In genomic region chr2:205785507-205786222, GRCh38 we compare ENCODE assay signal across 28 cellular contexts.
A peak's percentile ranks its signal among the peaks of the same experiment; 100 is the strongest.
DNase-seq lines count a peak whose midpoint lies in the region; ATAC-seq and TF ChIP-seq lines count a peak whose summit lies in the region.
"Had no signal": no experiment of that assay in that cellular context is flagged by ENCODE, and none has a peak within 500 bp of the region (broad histone marks: within the 10 kb centered on the region; RNA-seq: fewer than 3 reads in every experiment).

No MANE protein-coding gene starts in this region.

- TF ChIP-seq CTCF in left lung (IDR thresholded peaks at IDR 0.05) = no peak

- H3K27ac ChIP-seq in left lung = peak overlapping the region; percentile 71 to 82
- H3K27ac ChIP-seq in stomach smooth muscle (ENCODE audit: low read length) = peak overlapping the region; percentile 96
- H3K27ac ChIP-seq: ovary, right atrium auricular region, SJSA1 had no signal

- H3K9me3 ChIP-seq in left lung (no peaks in the 10 kb centered on the region), stomach smooth muscle (ENCODE audit: control insufficient read depth in 2 of 2, low read length in 2 of 2) (no peaks in the 10 kb centered on the region)
- H3K9me3 ChIP-seq: esophagus squamous epithelium, ovary, right atrium auricular region, SJSA1 had no signal

- intact Hi-C loops in left lung (cut with DNase I) = no loop called here

- H3K9ac ChIP-seq in stomach smooth muscle (ENCODE audit: low read length in 2 of 2) = no peak overlapping the region

- no peaks in the 10 kb centered on the region for H3K36me3 ChIP-seq in left lung
- no peaks in the 10 kb centered on the region for H3K36me3 ChIP-seq in stomach smooth muscle (ENCODE audit: control insufficient read depth in 2 of 2, insufficient read depth in 2 of 2, low read length in 2 of 2)
- H3K36me3 ChIP-seq: esophagus squamous epithelium, ovary, right atrium auricular region, SJSA1 had no signal

- DNase-seq in GM03348 (ENCODE audit: low spot score) = peak; percentile 14
- peak; percentile 29 for DNase-seq in RPMI7951 (ENCODE audit: low read depth)
- DNase-seq in left lung = no peak
- DNase-seq in NK-92 treated with Interleukin-12 subunit alpha and Interleukin-12 subunit beta, amount 100 ng/mL, for 24 hours (lab: John Stamatoyannopoulos, UW) = no peak
- DNase-seq: activated CD4-positive, alpha-beta T cell treated with anti-CD3 and anti-CD28 coated beads, Interleukin-2, amount 10 ng/mL, durations not matched to agents 24 days and 14 days; activated CD8-positive, alpha-beta memory T cell treated with anti-CD3 and anti-CD28 coated beads, Interleukin-2, amount 10 ng/mL, durations not matched to agents 7 days and 5 days; activated naive CD8-positive, alpha-beta T cell treated with anti-CD3 and anti-CD28 coated beads, Interleukin-2, amount 10 ng/mL, durations not matched to agents 7 days and 5 days; CD8-positive, alpha-beta T cell; DMS153; effector memory CD8-positive, alpha-beta T cell; esophagus squamous epithelium; KG1; kidney glomerular epithelial cell; mesendoderm; naive thymus-derived CD8-positive, alpha-beta T cell; NCI-H1930; NCI-H510A; ovary; stimulated activated CD4-positive, alpha-beta T cell treated with anti-CD3 and anti-CD28 coated beads, Interleukin-15, amount 100 ng/mL, for 24 hours; T-helper 2 cell had no signal

- H3K4me3 ChIP-seq in left lung (no peak overlapping the region), stomach smooth muscle (ENCODE audit: low read length in 2 of 2) (no peak overlapping the region)
- H3K4me3 ChIP-seq: esophagus squamous epithelium, GM12878, ovary, right atrium auricular region, SJSA1 had no signal

- ATAC-seq in left lung (peak; percentile 45), HG03520 (IDR thresholded peaks at IDR 0.05; ENCODE audit: unreplicated experiment) (no peak), GM19351 (IDR thresholded peaks at IDR 0.05; ENCODE audit: unreplicated experiment) (no peak), HG02763 (IDR thresholded peaks at IDR 0.05; ENCODE audit: unreplicated experiment) (no peak)
- ATAC-seq: activated CD8-positive, alpha-beta memory T cell treated with anti-CD3 and anti-CD28 coated beads, Interleukin-2, amount 10 ng/mL, durations not matched to agents 7 days and 5 days; activated T-helper 17 cell treated with anti-CD3 and anti-CD28 coated beads, Interleukin-2, amount 50 U/mL, for 72 hours; CD8-positive, alpha-beta T cell; effector memory CD8-positive, alpha-beta T cell; GM12878; naive thymus-derived CD8-positive, alpha-beta T cell had no signal

- H3K4me1 ChIP-seq in left lung = peaks cover 0 to 3% of the 10 kb centered on the region in 2 donors
- H3K4me1 ChIP-seq in stomach smooth muscle (ENCODE audit: control insufficient read depth, insufficient read depth, low read length) = peaks cover 62% of the 10 kb centered on the region
- H3K4me1 ChIP-seq: right atrium auricular region had no signal

- H3K27me3 ChIP-seq in left lung = no peaks in the 10 kb centered on the region
- no peaks in the 10 kb centered on the region for H3K27me3 ChIP-seq in stomach smooth muscle (ENCODE audit: control insufficient read depth in 1 of 2, insufficient read depth in 2 of 2, low read length in 2 of 2)
- H3K27me3 ChIP-seq: esophagus squamous epithelium, ovary, right atrium auricular region, SJSA1 had no signal

Comparison
In these comparisons a context has a peak if more than half of its experiments do, and no peak if none do; other contexts are left out.
1. DNase-seq: peak in GM03348 (single experiment) and RPMI7951 (single experiment); none in left lung (0 of 2) and NK-92 treated with Interleukin-12 subunit alpha and Interleukin-12 subunit beta, amount 100 ng/mL, for 24 hours (single experiment).